In the genomic region with DNA sequence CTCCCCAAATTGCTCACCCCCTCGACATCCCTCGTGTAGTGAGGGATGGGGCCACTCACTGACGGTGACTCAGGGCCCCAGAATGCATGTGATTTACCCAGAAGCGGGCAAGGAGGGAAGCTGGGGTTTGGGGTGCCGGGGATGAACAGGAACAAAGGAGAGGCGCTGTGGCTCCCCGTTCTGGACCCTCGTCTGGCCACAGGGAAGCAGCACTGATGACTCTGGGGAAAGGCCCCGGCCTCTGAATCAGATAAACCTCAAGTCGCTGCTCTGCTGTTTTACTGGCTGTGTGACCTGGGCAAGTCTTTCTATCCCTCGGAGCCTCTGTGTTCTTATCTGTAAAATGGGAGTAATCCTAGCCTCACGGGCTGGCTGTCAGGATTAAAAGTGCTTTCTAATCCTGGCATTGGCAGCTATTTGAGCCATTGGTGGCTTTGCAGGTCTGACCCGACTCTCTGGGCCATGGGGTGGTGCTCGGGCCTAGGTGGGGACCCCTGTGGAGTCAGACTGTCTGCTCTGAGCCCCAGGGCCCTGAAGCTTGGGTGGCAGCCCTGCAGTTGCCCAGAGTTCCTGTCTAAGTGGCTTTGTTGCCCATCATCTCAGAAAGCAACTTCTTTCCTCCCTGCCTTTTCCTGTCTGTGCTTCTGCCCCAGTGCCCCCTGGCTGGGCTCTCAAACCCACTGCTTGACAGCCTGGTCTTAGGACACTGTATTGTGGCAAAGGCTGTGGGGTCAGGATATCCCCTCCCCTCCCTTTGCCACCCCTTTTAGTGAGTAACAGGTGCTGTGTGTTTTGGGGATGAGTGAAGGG, we compare ENCODE assay signal across 10 cellular contexts. TPM values are rescaled to one million over a fixed set of nuclear protein-coding genes. Genes with fewer than 3 reads are reported as not detected.
A peak's percentile ranks its signal among the peaks of the same experiment; 100 is the strongest.
DNase-seq lines count a peak whose midpoint lies in the region; ATAC-seq and TF ChIP-seq lines count a peak whose summit lies in the region.
"Had no signal": no experiment of that assay in that cellular context is flagged by ENCODE, and none has a peak within 500 bp of the region (broad histone marks: within the 10 kb centered on the region; RNA-seq: fewer than 3 reads in every experiment).

No MANE protein-coding gene starts in this region.

- H3K27me3 Mint-ChIP-seq in activated B cell treated with CpG ODN at 0.5 μM for 24 hours: no peaks in the 10 kb centered on the region
- H3K27me3 Mint-ChIP-seq in endothelial cell (ENCODE audit: unreplicated experiment): peaks cover 8% of the 10 kb centered on the region

- DNase-seq in HCEC 1CT (peak; percentile 25), activated B cell treated with CpG ODN at 0.5 μM for 24 hours (no peak), endothelial cell (ENCODE audit: low spot score) (no peak), Kasumi-1 (lab: John Stamatoyannopoulos, UW) (no peak), NCI-H1436 treated with DMSO at 0.1 percent for 48 hours (lab: John Stamatoyannopoulos, UW) (no peak), NOMO-1 treated with DMSO at 0.1 percent for 48 hours (lab: John Stamatoyannopoulos, UW; ENCODE audit: unreplicated experiment) (no peak)
- peak; percentile 29 for DNase-seq in stimulated activated CD8-positive, alpha-beta memory T cell treated with anti-CD3 and anti-CD28 coated beads, Interleukin-12 subunit alpha, Interleukin-12 subunit beta, amount 100 ng/mL, for 4 hours (ENCODE audit: low read depth)
- DNase-seq: DMS153, NCI-H69, SW 1271 had no signal

- H3K4me3 Mint-ChIP-seq in activated B cell treated with CpG ODN at 0.5 μM for 24 hours (peak overlapping the region; percentile 37), endothelial cell (ENCODE audit: unreplicated experiment) (no peak overlapping the region)

- intact Hi-C loops in activated B cell treated with CpG ODN at 0.5 μM for 24 hours (cut with micrococcal nuclease): no loop called here

- H3K9me3 Mint-ChIP-seq in activated B cell treated with CpG ODN at 0.5 μM for 24 hours: no peaks in the 10 kb centered on the region
- no peaks in the 10 kb centered on the region for H3K9me3 Mint-ChIP-seq in endothelial cell (ENCODE audit: unreplicated experiment)

- H3K36me3 Mint-ChIP-seq in activated B cell treated with CpG ODN at 0.5 μM for 24 hours (ENCODE audit: low read depth): peaks cover 49% of the 10 kb centered on the region
- H3K36me3 Mint-ChIP-seq in endothelial cell (ENCODE audit: low read depth, unreplicated experiment): peaks cover 13% of the 10 kb centered on the region

- H3K4me1 Mint-ChIP-seq in activated B cell treated with CpG ODN at 0.5 μM for 24 hours (peaks cover 88% of the 10 kb centered on the region), endothelial cell (ENCODE audit: unreplicated experiment) (peaks cover 80% of the 10 kb centered on the region)

- ATAC-seq in activated B cell treated with CpG ODN at 0.5 μM for 24 hours (ENCODE audit: low read depth): no peak

- CTCF ChIA-PET in activated B cell treated with CpG ODN at 0.5 μM for 24 hours (lab: Charles Lee): interaction anchor here (1.5 kb wide), 1 partner anchor 24 kb away, joined by 3 read pairs; no protein-coding TSS in a partner anchor

- peak overlapping the region; percentile 83 for H3K27ac Mint-ChIP-seq in activated B cell treated with CpG ODN at 0.5 μM for 24 hours
- peak overlapping the region; percentile 48 for H3K27ac Mint-ChIP-seq in endothelial cell (ENCODE audit: unreplicated experiment)

- TF ChIP-seq CTCF in activated B cell treated with CpG ODN at 0.5 μM for 24 hours (IDR thresholded peaks at IDR 0.05) (no peak), endothelial cell (IDR thresholded peaks at IDR 0.05; ENCODE audit: unreplicated experiment) (no peak)

- POLR2A ChIA-PET in activated B cell treated with CpG ODN at 0.5 μM for 24 hours (lab: Charles Lee): interaction anchor here (1.1 to 1.8 kb wide), 5 partner anchors 10 to 47 kb away, joined by 3 to 6 read pairs (median 3); no protein-coding TSS in a partner anchor

RNA-seq across cellular contexts. Expression of gene TNFRSF1B, which starts 5.5 kb away (rescaled TPM):
- 89.0 and 98.6 TPM in 2 replicates for total RNA-seq in activated B cell treated with CpG ODN at 0.5 μM for 24 hours
- total RNA-seq in endothelial cell (ENCODE audit: unreplicated experiment): 142 TPM

RNA-seq across cellular contexts. Expression of gene VPS13D, which starts 57.6 kb away (rescaled TPM):
- total RNA-seq in activated B cell treated with CpG ODN at 0.5 μM for 24 hours (52.6 and 64.5 TPM in 2 replicates), endothelial cell (ENCODE audit: unreplicated experiment) (37.8 TPM)

Comparison
In these comparisons a context has a peak if more than half of its experiments do, and no peak if none do; other contexts are left out.
1. DNase-seq: peak in HCEC 1CT (single experiment) and stimulated activated CD8-positive, alpha-beta memory T cell treated with anti-CD3 and anti-CD28 coated beads, Interleukin-12 subunit alpha, Interleukin-12 subunit beta, amount 100 ng/mL, for 4 hours (single experiment); none in activated B cell treated with CpG ODN at 0.5 μM for 24 hours (single experiment), endothelial cell (single experiment), Kasumi-1 (0 of 2), NCI-H1436 treated with DMSO at 0.1 percent for 48 hours (single experiment) and NOMO-1 treated with DMSO at 0.1 percent for 48 hours (single experiment).